Comparison of ENCODE assay signal across 1 cellular context in the genomic region with DNA sequence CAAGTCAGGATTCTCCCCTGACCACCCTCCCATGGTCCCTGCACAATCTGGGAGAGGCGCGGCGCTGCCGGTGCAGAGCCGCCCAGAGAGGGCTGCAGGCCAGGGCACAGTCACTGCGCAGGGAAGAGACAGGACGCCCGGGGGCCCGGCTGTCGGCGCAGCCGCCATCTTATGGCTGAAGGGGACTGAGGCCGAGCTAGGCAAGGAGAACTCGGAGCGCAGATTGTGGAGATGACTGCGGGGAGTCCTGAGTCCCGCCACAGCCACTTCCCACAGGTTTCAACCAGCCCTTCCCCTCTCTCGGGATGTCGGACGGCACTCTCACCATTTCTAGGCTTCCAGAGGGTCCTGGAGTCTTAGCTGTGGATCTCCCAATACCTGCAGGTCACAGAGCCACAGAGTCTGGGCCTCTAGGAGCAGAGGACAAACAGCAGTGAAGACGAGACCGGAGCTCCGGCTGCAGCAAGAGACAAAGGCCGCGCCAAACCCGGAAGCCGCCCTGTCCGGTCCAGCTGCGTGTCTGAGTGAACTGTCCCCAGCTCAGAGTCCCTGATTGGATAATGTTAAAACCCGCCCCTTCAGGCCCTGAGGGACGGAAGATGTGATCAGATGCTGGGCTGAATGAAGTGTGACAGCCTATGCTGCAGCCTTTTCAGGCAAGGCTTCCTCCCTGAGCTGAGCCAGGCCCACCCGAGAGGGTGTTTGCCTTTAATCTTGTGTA.
TF ChIP-seq lines count a peak whose summit lies in the region.

Gene ZNF708, minus strand, starts transcription at position 526 of the 721 bp plus-strand sequence. Its CDS starts 198 bp downstream, at position 328.

TF ChIP-seq in SK-N-SH, 30 proteins besides CTCF, POLR2A, EP300 and RAD21 (continued from another document):
- TF ChIP-seq, protein P1, sequence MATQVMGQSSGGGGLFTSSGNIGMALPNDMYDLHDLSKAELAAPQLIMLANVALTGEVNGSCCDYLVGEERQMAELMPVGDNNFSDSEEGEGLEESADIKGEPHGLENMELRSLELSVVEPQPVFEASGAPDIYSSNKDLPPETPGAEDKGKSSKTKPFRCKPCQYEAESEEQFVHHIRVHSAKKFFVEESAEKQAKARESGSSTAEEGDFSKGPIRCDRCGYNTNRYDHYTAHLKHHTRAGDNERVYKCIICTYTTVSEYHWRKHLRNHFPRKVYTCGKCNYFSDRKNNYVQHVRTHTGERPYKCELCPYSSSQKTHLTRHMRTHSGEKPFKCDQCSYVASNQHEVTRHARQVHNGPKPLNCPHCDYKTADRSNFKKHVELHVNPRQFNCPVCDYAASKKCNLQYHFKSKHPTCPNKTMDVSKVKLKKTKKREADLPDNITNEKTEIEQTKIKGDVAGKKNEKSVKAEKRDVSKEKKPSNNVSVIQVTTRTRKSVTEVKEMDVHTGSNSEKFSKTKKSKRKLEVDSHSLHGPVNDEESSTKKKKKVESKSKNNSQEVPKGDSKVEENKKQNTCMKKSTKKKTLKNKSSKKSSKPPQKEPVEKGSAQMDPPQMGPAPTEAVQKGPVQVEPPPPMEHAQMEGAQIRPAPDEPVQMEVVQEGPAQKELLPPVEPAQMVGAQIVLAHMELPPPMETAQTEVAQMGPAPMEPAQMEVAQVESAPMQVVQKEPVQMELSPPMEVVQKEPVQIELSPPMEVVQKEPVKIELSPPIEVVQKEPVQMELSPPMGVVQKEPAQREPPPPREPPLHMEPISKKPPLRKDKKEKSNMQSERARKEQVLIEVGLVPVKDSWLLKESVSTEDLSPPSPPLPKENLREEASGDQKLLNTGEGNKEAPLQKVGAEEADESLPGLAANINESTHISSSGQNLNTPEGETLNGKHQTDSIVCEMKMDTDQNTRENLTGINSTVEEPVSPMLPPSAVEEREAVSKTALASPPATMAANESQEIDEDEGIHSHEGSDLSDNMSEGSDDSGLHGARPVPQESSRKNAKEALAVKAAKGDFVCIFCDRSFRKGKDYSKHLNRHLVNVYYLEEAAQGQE (IDR thresholded peaks at IDR 0.05; ENCODE audit: low read depth, low read length): 0 out of 2 replicates have a peak, but pooled peaks have one; percentile 37
- peak; percentile 74 for TF ChIP-seq RFX5 (IDR thresholded peaks at IDR 0.05; ENCODE audit: low read length)
- no peak for TF ChIP-seq FOSL2 (IDR thresholded peaks at IDR 0.05; ENCODE audit: borderline replicate concordance, low read depth)
- TF ChIP-seq TEAD4 (IDR thresholded peaks at IDR 0.05; ENCODE audit: borderline replicate concordance, insufficient read depth): no peak
- peak; percentile 34 for TF ChIP-seq MAX (IDR thresholded peaks at IDR 0.05; ENCODE audit: low read depth)
- TF ChIP-seq ZBTB33 (IDR thresholded peaks at IDR 0.05; ENCODE audit: borderline replicate concordance, low read depth): no peak
- peak; percentile 82 for TF ChIP-seq YY1 (IDR thresholded peaks at IDR 0.05; ENCODE audit: low read depth)
- TF ChIP-seq MXI1 (IDR thresholded peaks at IDR 0.05; ENCODE audit: low read depth, low read length): peak; percentile 79
- peak; percentile 98 for TF ChIP-seq POLR2AphosphoS5 (IDR thresholded peaks at IDR 0.05; ENCODE audit: low read depth, low read length)
- TF ChIP-seq NRF1 (IDR thresholded peaks at IDR 0.05; ENCODE audit: low read depth, low read length): no peak
- peak; percentile 94 for TF ChIP-seq ELF1 (IDR thresholded peaks at IDR 0.05)
- TF ChIP-seq GABPA (IDR thresholded peaks at IDR 0.05; ENCODE audit: low read depth): peak; percentile 57
- no peak for TF ChIP-seq FOXM1 (IDR thresholded peaks at IDR 0.05; ENCODE audit: low read depth)
- TF ChIP-seq NFIC (IDR thresholded peaks at IDR 0.05; ENCODE audit: borderline replicate concordance): no peak
- TF ChIP-seq EZH2phosphoT487 (IDR thresholded peaks at IDR 0.05; ENCODE audit: borderline replicate concordance, low read depth): no peak
- TF ChIP-seq RCOR1 (IDR thresholded peaks at IDR 0.05; ENCODE audit: low read length): peak; percentile 51; the same call in 1 of the 2 replicates
- peak; percentile 62; the same call in 1 of the 2 replicates for TF ChIP-seq SIN3A (IDR thresholded peaks at IDR 0.05; ENCODE audit: borderline replicate concordance, low read depth, low read length)
- TF ChIP-seq TAF1 (IDR thresholded peaks at IDR 0.05; ENCODE audit: borderline replicate concordance, low read depth, low read length): peak; percentile 90
- TF ChIP-seq RXRA (IDR thresholded peaks at IDR 0.05; ENCODE audit: borderline replicate concordance, low read depth): no peak
- TF ChIP-seq CHD2 (IDR thresholded peaks at IDR 0.05; ENCODE audit: low read length, partially characterized antibody): no peak
